In the genomic region with DNA sequence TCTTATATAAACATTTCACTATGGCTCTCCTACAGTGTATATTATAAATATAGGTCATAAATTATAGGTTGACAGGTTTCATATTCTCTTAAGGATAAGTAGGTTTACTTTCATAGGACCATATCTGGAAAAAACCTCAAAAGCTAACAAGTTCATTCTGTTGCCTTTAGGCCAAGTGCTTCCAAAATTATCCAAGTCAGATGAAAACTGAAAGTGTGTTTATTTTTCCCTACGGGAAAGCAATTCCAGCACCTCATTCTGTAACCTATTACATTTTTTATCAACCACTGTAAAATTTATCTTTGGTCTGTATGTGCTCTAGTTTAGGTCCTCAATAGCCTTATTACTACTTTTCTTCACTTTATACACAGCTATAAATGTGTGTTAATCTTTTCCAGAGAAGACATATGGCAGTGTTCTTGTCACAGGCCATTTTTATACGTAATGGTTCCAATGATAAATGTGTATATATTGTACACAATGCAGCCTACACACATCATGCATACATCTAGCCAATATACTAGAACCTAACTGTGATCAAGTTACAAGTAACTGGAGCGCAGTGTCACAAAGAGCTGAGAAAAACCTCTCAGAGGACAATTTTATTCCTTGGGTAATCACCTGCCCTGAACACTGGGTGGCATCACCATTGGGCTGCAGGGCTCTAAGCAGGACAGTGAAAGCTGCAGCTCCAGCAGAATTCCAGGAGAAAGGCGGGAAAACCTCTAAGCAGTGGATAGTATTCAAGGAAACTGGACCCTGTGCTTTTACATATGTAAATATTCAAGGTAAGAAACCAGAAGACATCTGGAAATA, we compare ENCODE assay signal across 14 cellular contexts.
DNase-seq lines count a peak whose midpoint lies in the region; ATAC-seq and TF ChIP-seq lines count a peak whose summit lies in the region.
"Had no signal": no experiment of that assay in that cellular context is flagged by ENCODE, and none has a peak within 500 bp of the region (broad histone marks: within the 10 kb centered on the region; RNA-seq: fewer than 3 reads in every experiment).

No MANE protein-coding gene starts in this region.

- TF ChIP-seq CTCF in LNCAP (IDR thresholded peaks at IDR 0.05) = peak; percentile 27; the same call in 1 of the 2 replicates
- peak; percentile 38 for TF ChIP-seq CTCF in brain microvascular endothelial cell (IDR thresholded peaks at IDR 0.05; ENCODE audit: low read depth, low read length, missing control alignments)
- no peak for TF ChIP-seq CTCF in left lung (IDR thresholded peaks at IDR 0.05)
- TF ChIP-seq CTCF in esophagus squamous epithelium (IDR thresholded peaks at IDR 0.05) = peak in 1 of 6 experiments; percentile 18

- ATAC-seq in left lung (peak; percentile 18), T-helper 17 cell (no peak)
- ATAC-seq in effector memory CD8-positive, alpha-beta T cell (replicated peaks) = no peak
- ATAC-seq: psoas muscle had no signal

- peak; percentile 5 for DNase-seq in ELR (ENCODE audit: low read depth)
- no peak for DNase-seq in brain microvascular endothelial cell
- no peak for DNase-seq in left lung
- DNase-seq in T-helper 17 cell = no peak
- DNase-seq in esophagus squamous epithelium (lab: John Stamatoyannopoulos, UW) = no peak
- DNase-seq in EL = no peak
- no peak for DNase-seq in effector memory CD8-positive, alpha-beta T cell
- DNase-seq: activated CD8-positive, alpha-beta memory T cell treated with anti-CD3 and anti-CD28 coated beads, Interleukin-2, amount 50 U/mL, for 48 hours; CD4-positive, CD25-positive, alpha-beta regulatory T cell; NCI-H1694; psoas muscle; stimulated activated CD4-positive, alpha-beta T cell treated with anti-CD3 and anti-CD28 coated beads, Interleukin-2, amount 100 ng/mL, for 48 hours had no signal

- H3K4me1 Mint-ChIP-seq in T-helper 17 cell = no peaks in the 10 kb centered on the region
- no peaks in the 10 kb centered on the region for H3K4me1 Mint-ChIP-seq in effector memory CD8-positive, alpha-beta T cell (ENCODE audit: low read depth in 2 of 2)

- peaks cover 1 to 8% of the 10 kb centered on the region in 2 donors for H3K9me3 Mint-ChIP-seq in effector memory CD8-positive, alpha-beta T cell
- H3K9me3 Mint-ChIP-seq: stimulated activated naive CD8-positive, alpha-beta T cell treated with anti-CD3 and anti-CD28 coated beads, Interleukin-15, Interleukin-2, amounts not matched to agents 100 ng/mL and 50 ng/mL, for 24 hours had no signal

- no peaks in the 10 kb centered on the region for H3K4me1 ChIP-seq in left lung
- H3K4me1 ChIP-seq in esophagus squamous epithelium = no peaks in the 10 kb centered on the region
- H3K4me1 ChIP-seq: psoas muscle had no signal

- intact Hi-C loops in left lung (cut with DNase I) = no loop called here
- intact Hi-C loops in esophagus squamous epithelium (cut with DNase I) = no loop called here

- peaks cover 9% of the 10 kb centered on the region for H3K36me3 Mint-ChIP-seq in T-helper 17 cell (ENCODE audit: low read depth)
- peaks cover 3% of the 10 kb centered on the region for H3K36me3 Mint-ChIP-seq in effector memory CD8-positive, alpha-beta T cell (ENCODE audit: insufficient read depth)

- WGBS in esophagus squamous epithelium, 2 donors = 65 to 79% methylated on average over 4 of the region's 4 CpGs

- no peak overlapping the region for H3K4me3 ChIP-seq in brain microvascular endothelial cell (ENCODE audit: low read depth, low read length)
- H3K4me3 ChIP-seq in left lung = no peak overlapping the region
- no peak overlapping the region for H3K4me3 ChIP-seq in esophagus squamous epithelium
- H3K4me3 ChIP-seq: psoas muscle had no signal

- H3K27me3 ChIP-seq in brain microvascular endothelial cell (replicated peaks) (no peaks in the 10 kb centered on the region), left lung (no peaks in the 10 kb centered on the region), esophagus squamous epithelium (no peaks in the 10 kb centered on the region)

- no peak for TF ChIP-seq POLR2A in esophagus squamous epithelium (IDR thresholded peaks at IDR 0.05)

- no peak overlapping the region for H3K4me3 Mint-ChIP-seq in T-helper 17 cell
- no peak overlapping the region for H3K4me3 Mint-ChIP-seq in effector memory CD8-positive, alpha-beta T cell
- H3K4me3 Mint-ChIP-seq: CD4-positive, CD25-positive, alpha-beta regulatory T cell; stimulated activated naive CD8-positive, alpha-beta T cell treated with anti-CD3 and anti-CD28 coated beads, Interleukin-15, Interleukin-2, amounts not matched to agents 100 ng/mL and 50 ng/mL, for 24 hours had no signal

- H3K36me3 ChIP-seq in brain microvascular endothelial cell (replicated peaks) = no peaks in the 10 kb centered on the region
- no peaks in the 10 kb centered on the region for H3K36me3 ChIP-seq in left lung
- H3K36me3 ChIP-seq in esophagus squamous epithelium = no peaks in the 10 kb centered on the region

- no peaks in the 10 kb centered on the region for H3K9me3 ChIP-seq in left lung
- no peaks in the 10 kb centered on the region for H3K9me3 ChIP-seq in T-helper 17 cell (ENCODE audit: control insufficient read depth, low read length, poor library complexity, severe bottlenecking)
- no peaks in the 10 kb centered on the region for H3K9me3 ChIP-seq in esophagus squamous epithelium
- H3K9me3 ChIP-seq: psoas muscle had no signal

- H3K27ac Mint-ChIP-seq in T-helper 17 cell = no peak overlapping the region
- no peak overlapping the region for H3K27ac Mint-ChIP-seq in effector memory CD8-positive, alpha-beta T cell
- H3K27ac Mint-ChIP-seq: stimulated activated naive CD8-positive, alpha-beta T cell treated with anti-CD3 and anti-CD28 coated beads, Interleukin-15, Interleukin-2, amounts not matched to agents 100 ng/mL and 50 ng/mL, for 24 hours had no signal

- no peaks in the 10 kb centered on the region for H3K27me3 Mint-ChIP-seq in T-helper 17 cell
- no peaks in the 10 kb centered on the region for H3K27me3 Mint-ChIP-seq in effector memory CD8-positive, alpha-beta T cell
- H3K27me3 Mint-ChIP-seq: CD4-positive, CD25-positive, alpha-beta regulatory T cell; stimulated activated naive CD8-positive, alpha-beta T cell treated with anti-CD3 and anti-CD28 coated beads, Interleukin-15, Interleukin-2, amounts not matched to agents 100 ng/mL and 50 ng/mL, for 24 hours had no signal

- in situ Hi-C loops in brain microvascular endothelial cell (cut with HindIII; ENCODE audit: low pct_ligation_motif_present, low sequenced_read_pairs) = no loop called here

- no peak overlapping the region for H3K27ac ChIP-seq in brain microvascular endothelial cell
- H3K27ac ChIP-seq in left lung = no peak overlapping the region
- H3K27ac ChIP-seq in esophagus squamous epithelium = no peak overlapping the region
- H3K27ac ChIP-seq: psoas muscle had no signal

Comparison
In these comparisons a context has a peak if more than half of its experiments do, and no peak if none do; other contexts are left out.
1. CTCF ChIP-seq: peak in LNCAP (single experiment) and brain microvascular endothelial cell (single experiment); none in left lung (0 of 2).